In genomic region chr14:104094709-104095425, GRCh38 we compare ENCODE assay signal across 8 cellular contexts. TPM values are rescaled to one million over a fixed set of nuclear protein-coding genes. Genes with fewer than 3 reads are reported as not detected.
DNase-seq lines count a peak whose midpoint lies in the region; ATAC-seq and TF ChIP-seq lines count a peak whose summit lies in the region.

No MANE protein-coding gene starts in this region.

- no peaks in the 10 kb centered on the region for H3K9me3 ChIP-seq in left lung

- H3K36me3 ChIP-seq in left lung: no peaks in the 10 kb centered on the region

- peak; percentile 88 for TF ChIP-seq CTCF in GM12864 (IDR thresholded peaks at IDR 0.05; ENCODE audit: low read depth, low read length, missing control alignments)
- peak; percentile 86 to 93 for TF ChIP-seq CTCF in left lung (IDR thresholded peaks at IDR 0.05)

- ATAC-seq in left lung (peak; percentile 90), HG02759 (IDR thresholded peaks at IDR 0.05; ENCODE audit: unreplicated experiment) (no peak), HG03135 (IDR thresholded peaks at IDR 0.05; ENCODE audit: unreplicated experiment) (no peak)

- no peak overlapping the region for H3K27ac ChIP-seq in caudate nucleus (ENCODE audit: low read depth, low read length)
- no peak overlapping the region for H3K27ac ChIP-seq in left lung

- H3K27me3 ChIP-seq in left lung: peaks cover 0 to 46% of the 10 kb centered on the region in 2 donors

- H3K4me1 ChIP-seq in left lung: peaks cover 0 to 8% of the 10 kb centered on the region in 2 donors

- DNase-seq in GM12864 (ENCODE audit: low read depth): no peak
- DNase-seq in NCI-H1092 treated with DMSO at 0.1 percent for 48 hours (lab: John Stamatoyannopoulos, UW): peak; percentile 39
- DNase-seq in activated CD4-positive, CD25-positive, alpha-beta regulatory T cell treated with anti-CD3 and anti-CD28 coated beads, Interleukin-2, amount 50 U/mL, for 72 hours: peak; percentile 85
- peak in 33 of 61 donors; percentile 6 to 62 (median 33) for DNase-seq in caudate nucleus (lab: John Stamatoyannopoulos, UW)
- DNase-seq in left lung: peak in 1 of 2 donors; percentile 92
- DNase-seq in stimulated activated CD8-positive, alpha-beta memory T cell treated with anti-CD3 and anti-CD28 coated beads, Interleukin-12 subunit alpha, Interleukin-12 subunit beta, amount 100 ng/mL, for 1 hour (ENCODE audit: low read depth): peak; percentile 54

- intact Hi-C loops in left lung (cut with DNase I): no loop called here

- no peak overlapping the region for H3K4me3 ChIP-seq in GM12864 (ENCODE audit: low read depth, low read length)
- H3K4me3 ChIP-seq in left lung: no peak overlapping the region

RNA-seq across cellular contexts. Expression of gene ASPG, which starts 9.4 kb away (rescaled TPM):
- 1 to 10 TPM; 1.4 TPM for total RNA-seq in left lung

RNA-seq across cellular contexts. Expression of gene KIF26A, which starts 43.5 kb away (rescaled TPM):
- total RNA-seq in left lung: 1 to 10 TPM; 4.5 to 5.4 TPM
